In genomic region chr1:179175011-179175934, GRCh38 we compare ENCODE assay signal across 8 cellular contexts. TPM values are rescaled to one million over a fixed set of nuclear protein-coding genes. Genes with fewer than 3 reads are reported as not detected.
DNase-seq lines count a peak whose midpoint lies in the region; ATAC-seq and TF ChIP-seq lines count a peak whose summit lies in the region.

No MANE protein-coding gene starts in this region.

- DNase-seq in CD1c-positive myeloid dendritic cell (ENCODE audit: extremely low spot score): peak; percentile 72
- DNase-seq in RPMI7951 (ENCODE audit: low read depth): peak; percentile 80
- no peak for DNase-seq in esophagus squamous epithelium (lab: John Stamatoyannopoulos, UW)
- peak; percentile 5 for DNase-seq in occipital lobe (lab: John Stamatoyannopoulos, UW)
- no peak for DNase-seq in activated naive CD4-positive, alpha-beta T cell treated with Interleukin-2 at 50 U/mL for 16 hours
- DNase-seq in HAP-1 (ENCODE audit: low spot score in 2 of 2): no peak

- H3K4me3 ChIP-seq in esophagus squamous epithelium (no peak overlapping the region), HAP-1 (no peak overlapping the region)

- intact Hi-C loops in esophagus squamous epithelium (cut with DNase I): no loop called here

- 49 to 50% methylated on average over 4 to 5 of the region's 5 CpGs for WGBS in esophagus squamous epithelium, 2 donors

- H3K27ac ChIP-seq in esophagus squamous epithelium: peak overlapping the region; percentile 27 to 80 (median 66)

- H3K36me3 ChIP-seq in esophagus squamous epithelium: no peaks in the 10 kb centered on the region
- no peaks in the 10 kb centered on the region for H3K36me3 ChIP-seq in HAP-1 (replicated peaks)

- H3K4me1 ChIP-seq in esophagus squamous epithelium (peaks cover 10 to 45% (median 23%) of the 10 kb centered on the region in 3 donors), HAP-1 (peaks cover 13% of the 10 kb centered on the region)

- H3K9me3 ChIP-seq in esophagus squamous epithelium (no peaks in the 10 kb centered on the region), HAP-1 (no peaks in the 10 kb centered on the region)

- H3K27me3 ChIP-seq in esophagus squamous epithelium: no peaks in the 10 kb centered on the region
- no peaks in the 10 kb centered on the region for H3K27me3 ChIP-seq in HAP-1 (ENCODE audit: low read depth)

- no peak for TF ChIP-seq POLR2A in esophagus squamous epithelium (IDR thresholded peaks at IDR 0.05)

- ATAC-seq in GM19351 (IDR thresholded peaks at IDR 0.05; ENCODE audit: unreplicated experiment): no peak
- no peak for ATAC-seq in GM19455 (IDR thresholded peaks at IDR 0.05; ENCODE audit: unreplicated experiment)

- in situ Hi-C loops in HAP-1 (cut with MboI; ENCODE audit: low sequenced_read_pairs): no loop called here

- TF ChIP-seq CTCF in esophagus squamous epithelium (IDR thresholded peaks at IDR 0.05): no peak

RNA-seq across cellular contexts. Expression of gene ABL2, which starts 54.2 kb away (rescaled TPM):
- total RNA-seq in RPMI7951 (2014; rRNA removed; shearing (Covaris generic)): 14.1 and 15.2 TPM in 2 replicates
- total RNA-seq in esophagus squamous epithelium (10 to 100 TPM in 1 of 4 donors, 1 to 10 TPM in 3; 3.3 to 12.0 (median 6.2) TPM), occipital lobe (36.5 TPM)

Comparison
In these comparisons a context has a peak if more than half of its experiments do, and no peak if none do; other contexts are left out.
1. DNase-seq: peak in CD1c-positive myeloid dendritic cell (single experiment), RPMI7951 (single experiment) and occipital lobe (single experiment); none in esophagus squamous epithelium (single experiment), activated naive CD4-positive, alpha-beta T cell treated with Interleukin-2 at 50 U/mL for 16 hours (single experiment) and HAP-1 (0 of 2).